ENCODE assay signal across 8 cellular contexts in the genomic region with DNA sequence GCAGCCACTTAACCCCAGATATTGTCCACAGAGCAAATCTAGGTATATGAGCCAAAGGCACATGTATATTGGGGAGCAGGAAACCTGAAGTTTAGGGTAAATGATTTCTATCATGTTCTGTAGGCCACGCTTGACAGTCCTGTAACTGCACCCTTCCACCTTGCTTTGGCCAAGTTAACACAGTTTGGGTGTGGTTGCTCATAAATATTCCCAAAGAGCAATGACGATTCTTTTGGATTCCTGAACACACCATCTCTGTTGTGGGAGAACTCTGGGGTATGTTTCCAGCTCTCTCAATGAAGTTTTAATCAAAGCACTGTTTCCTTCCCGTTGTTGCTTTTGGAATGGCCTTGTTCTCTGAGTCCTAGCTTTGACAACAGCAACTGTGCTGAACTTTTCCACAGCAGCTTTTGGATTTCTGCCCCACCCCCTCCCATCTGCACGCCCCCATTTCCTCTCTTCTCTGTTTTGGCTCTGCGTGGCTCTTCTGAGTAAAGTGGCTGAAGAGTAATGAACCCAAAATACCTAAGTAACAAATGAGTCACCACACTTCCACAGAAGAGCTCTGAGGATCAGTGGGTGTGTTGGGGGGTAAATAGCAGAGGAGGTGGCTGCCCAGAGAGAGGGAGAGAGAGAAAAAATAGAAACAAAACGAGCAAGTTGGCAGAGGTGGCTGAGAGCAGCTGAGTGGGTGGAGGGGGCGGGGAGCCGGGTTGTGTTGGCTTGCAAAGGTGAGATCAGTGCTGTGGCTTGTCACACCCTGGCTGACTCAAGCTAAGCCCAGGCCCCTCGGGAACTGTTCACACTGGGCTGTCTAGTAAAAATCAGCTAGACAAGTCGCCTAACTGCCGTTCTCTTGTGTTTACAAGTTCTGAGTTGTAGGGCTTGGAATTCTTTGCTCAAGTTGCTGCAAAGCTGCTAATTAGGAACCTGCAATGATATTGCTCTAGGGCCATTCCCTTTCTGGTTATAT. TPM values are rescaled to one million over a fixed set of nuclear protein-coding genes. Genes with fewer than 3 reads are reported as not detected.
DNase-seq lines count a peak whose midpoint lies in the region; TF ChIP-seq lines count a peak whose summit lies in the region.

No MANE protein-coding gene starts in this region.

- peak overlapping the region in 2 of 3 experiments; percentile 37 to 91; a peak in 4 of 7 replicates for H3K27ac Mint-ChIP-seq in H9

- H3K4me3 ChIP-seq in GM12864 (ENCODE audit: low read depth, low read length) (no peak overlapping the region), dorsolateral prefrontal cortex (peak overlapping the region in 13 of 59 donors; percentile 5 to 36 (median 15)), mesendoderm (ENCODE audit: low read length) (no peak overlapping the region)

- H3K9me3 ChIP-seq in H9 (ENCODE audit: control insufficient read depth, low read depth, low read length) = no peaks in the 10 kb centered on the region

- H3K56ac ChIP-seq in H9 (ENCODE audit: insufficient read length, low read depth, low read length) = no peak overlapping the region
- H3K56ac ChIP-seq in mesendoderm (ENCODE audit: low read length) = peak overlapping the region; percentile 68

- H2BK20ac ChIP-seq in H9 (ENCODE audit: low read depth, low read length, poor library complexity, severe bottlenecking) = no peak overlapping the region

- no peaks in the 10 kb centered on the region for H3K27me3 Mint-ChIP-seq in H9 (ENCODE audit: low read depth)

- H3K18ac ChIP-seq in H9 (ENCODE audit: insufficient read length, low read depth, low read length) = peak overlapping the region; percentile 38
- H3K18ac ChIP-seq in mesendoderm (ENCODE audit: low read length) = peak overlapping the region; percentile 57

- H4K8ac ChIP-seq in H9 (replicated peaks; ENCODE audit: insufficient read length, low read depth, low read length) (no peak overlapping the region), mesendoderm (ENCODE audit: low read depth, low read length) (no peak overlapping the region)

- H4K5ac ChIP-seq in H9 (ENCODE audit: insufficient read length, low read depth, low read length) (no peak overlapping the region), mesendoderm (ENCODE audit: low read length) (no peak overlapping the region)

- no peaks in the 10 kb centered on the region for H3K79me1 ChIP-seq in H9 (ENCODE audit: insufficient read depth, low read depth, low read length, poor library complexity, severe bottlenecking)
- no peaks in the 10 kb centered on the region for H3K79me1 ChIP-seq in mesendoderm (ENCODE audit: low read length)

- H3K79me2 ChIP-seq in H9 (ENCODE audit: insufficient read depth, low read length) (no peaks in the 10 kb centered on the region), mesendoderm (ENCODE audit: control insufficient read depth, insufficient read depth, low read length) (no peaks in the 10 kb centered on the region)

- no CpG with 5 or more reads among the region's 11 CpGs for WGBS in H9 (ENCODE audit: extremely low coverage, insufficient read length, low lambda C conversion rate)
- no CpG with 5 or more reads among the region's 11 CpGs for WGBS in mesendoderm (ENCODE audit: extremely low coverage, insufficient coverage, low lambda C conversion rate)

- TF ChIP-seq CTCF in GM12864 (IDR thresholded peaks at IDR 0.05; ENCODE audit: low read depth, low read length, missing control alignments) (no peak), H9 (conservative IDR thresholded peaks at IDR 0.05) (no peak), dorsolateral prefrontal cortex (IDR thresholded peaks at IDR 0.05 in 54 of 56, conservative IDR thresholded peaks at IDR 0.05 in 2 of 56; ENCODE audit: low read depth in 1 of 56, partially characterized antibody in 56 of 56) (no peak)

- DNase-seq in GM12864 (ENCODE audit: low read depth) = peak; percentile 92
- peak; percentile 53 for DNase-seq in H9
- peak; percentile 87 for DNase-seq in LoVo (ENCODE audit: low spot score)
- DNase-seq in activated CD4-positive, alpha-beta T cell treated with anti-CD3 and anti-CD28 coated beads, Interleukin-2, amount 50 U/mL, for 24 hours (ENCODE audit: low read depth in 1 of 2, low spot score in 1 of 2) = peak; percentile 91 to 94
- peak in 6 of 10 donors; percentile 40 to 71 (median 53) for DNase-seq in dorsolateral prefrontal cortex
- peak; percentile 92 for DNase-seq in mesendoderm
- DNase-seq in stimulated activated CD8-positive, alpha-beta memory T cell treated with anti-CD3 and anti-CD28 coated beads, Interleukin-15, amount 100 ng/mL, for 24 hours (ENCODE audit: low read depth) = peak; percentile 84
- DNase-seq in SHP77 (lab: John Stamatoyannopoulos, UW) = no peak

- no peak overlapping the region for H2BK12ac ChIP-seq in H9 (ENCODE audit: insufficient read length, low read depth, low read length)

- H4K20me1 ChIP-seq in H9 (ENCODE audit: control insufficient read depth, insufficient read depth, insufficient read length) = no peaks in the 10 kb centered on the region

- H2BK120ac ChIP-seq in H9 (ENCODE audit: low read depth, low read length, poor library complexity, severe bottlenecking) (no peak overlapping the region), mesendoderm (ENCODE audit: low read depth, low read length) (no peak overlapping the region)

- no peaks in the 10 kb centered on the region; a peak in 1 of 5 replicates for H3K9me3 Mint-ChIP-seq in H9

- no peaks in the 10 kb centered on the region for H3K23me2 ChIP-seq in H9 (ENCODE audit: insufficient read length, low read depth, low read length, poor library complexity, severe bottlenecking)

- H3K14ac ChIP-seq in H9 (ENCODE audit: insufficient read depth, low read length) = peak overlapping the region; percentile 66; the same call in 1 of the 2 replicates

- H2AK5ac ChIP-seq in H9 (ENCODE audit: insufficient read length, low read length) (no peak overlapping the region), mesendoderm (ENCODE audit: low read length) (no peak overlapping the region)

- no peaks in the 10 kb centered on the region for H3K36me3 Mint-ChIP-seq in H9 (ENCODE audit: insufficient read depth in 1 of 3, low read depth in 3 of 3)

- no peak overlapping the region for H3K27ac ChIP-seq in H9 (ENCODE audit: insufficient read length, low read depth, low read length)
- peak overlapping the region in 39 of 59 donors; percentile 2 to 75 (median 45) for H3K27ac ChIP-seq in dorsolateral prefrontal cortex
- H3K27ac ChIP-seq in mesendoderm (ENCODE audit: low read depth, low read length) = peak overlapping the region; percentile 57

- peaks cover 6% of the 10 kb centered on the region for H3K4me1 ChIP-seq in H9 (ENCODE audit: insufficient read depth, low read length)
- peaks cover 4% of the 10 kb centered on the region for H3K4me1 ChIP-seq in mesendoderm (ENCODE audit: control insufficient read depth, low read depth, low read length)

- H4K91ac ChIP-seq in H9 (ENCODE audit: insufficient read length, low read depth, low read length) = no peak overlapping the region

- H3K4ac ChIP-seq in H9 (ENCODE audit: low read depth, low read length) (no peak overlapping the region), mesendoderm (ENCODE audit: low read depth, low read length) (no peak overlapping the region)

- H3K27me3 ChIP-seq in H9 (ENCODE audit: insufficient read depth, low read length) (no peaks in the 10 kb centered on the region), dorsolateral prefrontal cortex (no peaks in the 10 kb centered on the region), mesendoderm (ENCODE audit: insufficient read depth, low read length, poor library complexity) (no peaks in the 10 kb centered on the region)

- intact Hi-C loops in dorsolateral prefrontal cortex (cut with DNase I) = no loop called here

- no peak overlapping the region for H3K4me3 Mint-ChIP-seq in H9

- H3K4me2 ChIP-seq in H9 (ENCODE audit: insufficient read depth, insufficient read length, low read length) (no peak overlapping the region), mesendoderm (ENCODE audit: low read length) (peak overlapping the region; percentile 16)

- H3K9ac ChIP-seq in H9 (ENCODE audit: extremely low read depth, insufficient read length, low read length) (no peak overlapping the region), mesendoderm (ENCODE audit: low read length) (peak overlapping the region; percentile 40)

- no peaks in the 10 kb centered on the region for H3K36me3 ChIP-seq in mesendoderm (ENCODE audit: control insufficient read depth, insufficient read depth, low read length)

- H3K23ac ChIP-seq in H9 (ENCODE audit: insufficient read length, low read depth, low read length) = no peak overlapping the region
- no peak overlapping the region for H3K23ac ChIP-seq in mesendoderm (ENCODE audit: low read length)

- H2BK15ac ChIP-seq in H9 (ENCODE audit: low read depth, low read length) (no peak overlapping the region), mesendoderm (replicated peaks; ENCODE audit: low read depth) (peak overlapping the region; percentile 60)

- peak overlapping the region; percentile 93 for H2AFZ ChIP-seq in H9 (ENCODE audit: low read length)

- H3K4me1 Mint-ChIP-seq in H9 = peaks cover 13 to 18% of the 10 kb centered on the region in 2 experiments

- H2BK5ac ChIP-seq in H9 (ENCODE audit: insufficient read length, low read length) (no peak overlapping the region), mesendoderm (ENCODE audit: low read length) (peak overlapping the region; percentile 52)

- no peak overlapping the region for H3T11ph ChIP-seq in H9 (ENCODE audit: low read length)

RNA-seq across cellular contexts. Expression of a gene that starts 26.9 kb away (rescaled TPM):
- total RNA-seq in H9 (2021) (26.7 and 28.3 TPM in 2 replicates), dorsolateral prefrontal cortex (10 to 100 TPM; 40.2 to 95.0 (median 58.6) TPM)
- polyA plus RNA-seq in mesendoderm (2013, experiment 1 of 2) = 46.5 TPM
- polyA plus RNA-seq in mesendoderm (2013, experiment 2 of 2) = 49.2 TPM

Comparison
In these comparisons a context has a peak if more than half of its experiments do, and no peak if none do; other contexts are left out.
1. DNase-seq: peak in GM12864 (single experiment), H9 (single experiment), LoVo (single experiment), activated CD4-positive, alpha-beta T cell treated with anti-CD3 and anti-CD28 coated beads, Interleukin-2, amount 50 U/mL, for 24 hours (2 of 2), dorsolateral prefrontal cortex (6 of 10), mesendoderm (single experiment) and stimulated activated CD8-positive, alpha-beta memory T cell treated with anti-CD3 and anti-CD28 coated beads, Interleukin-15, amount 100 ng/mL, for 24 hours (single experiment); none in SHP77 (0 of 2).